9 cellular contexts compared by ENCODE assay signal in genomic region chr2:241272722-241273551, GRCh38. TPM values are rescaled to one million over a fixed set of nuclear protein-coding genes. Genes with fewer than 3 reads are reported as not detected.
A peak's percentile ranks its signal among the peaks of the same experiment; 100 is the strongest.
DNase-seq lines count a peak whose midpoint lies in the region; ATAC-seq, FAIRE-seq and TF ChIP-seq lines count a peak whose summit lies in the region.
"Had no signal": no experiment of that assay in that cellular context is flagged by ENCODE, and none has a peak within 500 bp of the region (broad histone marks: within the 10 kb centered on the region; RNA-seq: fewer than 3 reads in every experiment).

No MANE protein-coding gene starts in this region.

- peaks cover 63% of the 10 kb centered on the region for H3K4me1 Mint-ChIP-seq in activated naive CD4-positive, alpha-beta T cell treated with anti-CD3 and anti-CD28 coated beads, Interleukin-2, amount 50 U/mL, for 24 hours
- peaks cover 43% of the 10 kb centered on the region for H3K4me1 Mint-ChIP-seq in type B pancreatic cell (ENCODE audit: unreplicated experiment)

- peak; percentile 7 for DNase-seq in NCI-H146 (lab: John Stamatoyannopoulos, UW)
- no peak for DNase-seq in NCI-H146 treated with DMSO at 0.1 percent for 48 hours (lab: John Stamatoyannopoulos, UW; ENCODE audit: unreplicated experiment)
- DNase-seq in RCC 7860 (ENCODE audit: low spot score): peak; percentile 9
- peak in 41 of 42 donors; percentile 39 to 83 (median 65) for DNase-seq in head of caudate nucleus
- DNase-seq in ovary: peak; percentile 72 to 85 (median 81)
- DNase-seq in type B pancreatic cell (ENCODE audit: extremely low spot score, unreplicated experiment): peak; percentile 77
- DNase-seq: DND-41 had no signal

- no peaks in the 10 kb centered on the region for H3K27me3 ChIP-seq in ovary

- no peaks in the 10 kb centered on the region for H3K36me3 ChIP-seq in ovary

- peaks cover 7% of the 10 kb centered on the region for H3K4me1 ChIP-seq in ovary (ENCODE audit: insufficient read depth)

- no peaks in the 10 kb centered on the region for H3K9me3 Mint-ChIP-seq in activated naive CD4-positive, alpha-beta T cell treated with anti-CD3 and anti-CD28 coated beads, Interleukin-2, amount 50 U/mL, for 24 hours
- H3K9me3 Mint-ChIP-seq in type B pancreatic cell: peaks cover 7% of the 10 kb centered on the region

- H3K27ac Mint-ChIP-seq in activated naive CD4-positive, alpha-beta T cell treated with anti-CD3 and anti-CD28 coated beads, Interleukin-2, amount 50 U/mL, for 24 hours: peak overlapping the region; percentile 83
- H3K27ac Mint-ChIP-seq in type B pancreatic cell: peak overlapping the region; percentile 81

- intact Hi-C loops in head of caudate nucleus (cut with DNase I): no loop called here
- intact Hi-C loops in ovary (cut with DNase I): no loop called here

- 11 to 17% (median 14%) methylated on average over 44 to 62 of the region's 62 CpGs for WGBS in ovary, 3 donors

- TF ChIP-seq CTCF in ovary (IDR thresholded peaks at IDR 0.05) (no peak), type B pancreatic cell (conservative IDR thresholded peaks at IDR 0.05) (no peak)

- H3K4me3 ChIP-seq in ovary: peak overlapping the region; percentile 78

- peaks cover 11% of the 10 kb centered on the region for H3K36me3 Mint-ChIP-seq in activated naive CD4-positive, alpha-beta T cell treated with anti-CD3 and anti-CD28 coated beads, Interleukin-2, amount 50 U/mL, for 24 hours
- peaks cover 31% of the 10 kb centered on the region for H3K36me3 Mint-ChIP-seq in type B pancreatic cell

- no peaks in the 10 kb centered on the region for H3K27me3 Mint-ChIP-seq in activated naive CD4-positive, alpha-beta T cell treated with anti-CD3 and anti-CD28 coated beads, Interleukin-2, amount 50 U/mL, for 24 hours
- no peaks in the 10 kb centered on the region for H3K27me3 Mint-ChIP-seq in type B pancreatic cell

- H3K9me3 ChIP-seq in ovary: no peaks in the 10 kb centered on the region

- TF ChIP-seq POLR2A in ovary (IDR thresholded peaks at IDR 0.05): no peak

- peak overlapping the region; percentile 82 for H3K4me3 Mint-ChIP-seq in activated naive CD4-positive, alpha-beta T cell treated with anti-CD3 and anti-CD28 coated beads, Interleukin-2, amount 50 U/mL, for 24 hours
- H3K4me3 Mint-ChIP-seq in type B pancreatic cell: peak overlapping the region; percentile 86

- TF ChIP-seq EP300 in ovary (IDR thresholded peaks at IDR 0.05): no peak

- peak overlapping the region; percentile 83 to 89 for H3K27ac ChIP-seq in ovary

- ATAC-seq in HG02885 (IDR thresholded peaks at IDR 0.05; ENCODE audit: poor library complexity, unreplicated experiment): peak; percentile 64

- FAIRE-seq in RCC 7860 (lab: Jason Lieb, UNC): no peak

RNA-seq across cellular contexts. Expression of gene HDLBP, which starts 42.5 kb away (rescaled TPM):
- 100 to 1,000 TPM; 158 to 424 (median 359) TPM for total RNA-seq in ovary
- 100 to 1,000 TPM; 145 to 616 TPM for polyA plus RNA-seq in ovary
- total RNA-seq in type B pancreatic cell (ENCODE audit: low replicate concordance): 466 and 659 TPM in 2 replicates

RNA-seq across cellular contexts. Expression of gene SEPTIN2, which starts 42.8 kb away (rescaled TPM):
- 100 to 1,000 TPM; 185 to 394 (median 328) TPM for total RNA-seq in ovary
- polyA plus RNA-seq in ovary: 100 to 1,000 TPM; 184 to 403 TPM
- total RNA-seq in type B pancreatic cell (ENCODE audit: low replicate concordance): 333 and 425 TPM in 2 replicates
